In genomic region chr11:85249482-85249881, GRCh38 we compare ENCODE assay signal across 34 cellular contexts.
"Had no signal": no experiment of that assay in that cellular context is flagged by ENCODE, and none has a peak within 500 bp of the region (broad histone marks: within the 10 kb centered on the region; RNA-seq: fewer than 3 reads in every experiment).

No MANE protein-coding gene starts in this region.

- H3K9me3 ChIP-seq: MG63 had no signal

- H3K27me3 ChIP-seq: MG63 had no signal

- H3K9ac ChIP-seq: KMS-11 had no signal

- H3K36me3 ChIP-seq: MG63 had no signal

- H3K4me2 ChIP-seq: KMS-11 had no signal

- H3K27ac ChIP-seq: KMS-11 had no signal

- H3K4me3 ChIP-seq: MG63 had no signal

- DNase-seq: Karpas-422, Kasumi-1, MG63, MM.1S, MV-4-11, NCI-H1048, NCI-H1092, NCI-H1092 treated with DMSO at 0.1 percent for 48 hours, NCI-H1105, NCI-H1105 treated with DMSO at 0.1 percent for 48 hours, NCI-H1417 treated with DMSO at 0.1 percent for 48 hours, NCI-H1436, NCI-H1436 treated with DMSO at 0.1 percent for 48 hours, NCI-H146, NCI-H1694, NCI-H1694 treated with DMSO at 0.1 percent for 48 hours, NCI-H187, NCI-H187 treated with DMSO at 0.1 percent for 48 hours, NCI-H1930, NCI-H2029, NCI-H2029 treated with DMSO at 0.1 percent for 48 hours, NCI-H2081, NCI-H2081 treated with DMSO at 0.1 percent for 48 hours, NCI-H2107, NCI-H2171, NCI-H2171 treated with DMSO at 0.1 percent for 48 hours, NCI-H2227 treated with DMSO at 0.1 percent for 48 hours, NCI-H226, NCI-H345, NCI-H446, NCI-H446 treated with DMSO at 0.1 percent for 48 hours, NCI-H510A, NCI-H510A treated with DMSO at 0.1 percent for 48 hours had no signal
